ENCODE assay signal across 8 cellular contexts in the genomic region with DNA sequence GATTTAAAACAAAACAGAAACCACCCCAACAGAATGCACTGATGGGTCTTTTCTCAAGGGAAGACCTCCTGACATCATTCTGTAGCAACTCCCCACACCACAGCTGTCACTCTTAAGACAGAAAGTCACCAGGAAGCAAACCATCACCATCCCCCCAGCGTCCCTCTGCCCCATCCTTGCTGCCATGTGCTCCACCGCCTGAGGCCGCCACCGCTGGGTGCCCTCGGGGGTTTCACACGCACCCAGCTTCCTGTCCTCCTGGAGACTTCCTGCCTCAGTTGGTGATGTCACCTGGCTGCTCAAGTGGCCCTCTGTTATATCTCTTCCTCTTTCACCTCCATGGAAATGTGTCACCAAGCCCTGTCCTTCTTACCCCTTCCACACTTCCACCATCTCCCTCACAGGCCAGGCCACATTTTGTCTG.
A peak's percentile ranks its signal among the peaks of the same experiment; 100 is the strongest.
DNase-seq lines count a peak whose midpoint lies in the region; ATAC-seq and TF ChIP-seq lines count a peak whose summit lies in the region.

No MANE protein-coding gene starts in this region.

- H3K9me3 ChIP-seq in Karpas-422 (ENCODE audit: low read length) (no peaks in the 10 kb centered on the region), neural progenitor cell (ENCODE audit: low read depth) (no peaks in the 10 kb centered on the region), mammary epithelial cell (replicated peaks; ENCODE audit: insufficient read depth, low read length) (no peaks in the 10 kb centered on the region)

- peaks cover 16% of the 10 kb centered on the region for H3K9me3 Mint-ChIP-seq in neural progenitor cell

- H2AFZ ChIP-seq in Karpas-422 (ENCODE audit: low read length) = no peak overlapping the region; the same call in 1 of the 2 replicates
- H2AFZ ChIP-seq in neural progenitor cell (replicated peaks) = no peak overlapping the region
- H2AFZ ChIP-seq in mammary epithelial cell (ENCODE audit: low read depth, low read length) = no peak overlapping the region

- H3K4me2 ChIP-seq in Karpas-422 (ENCODE audit: low read depth, low read length, poor library complexity, severe bottlenecking) (peak overlapping the region; percentile 17), neural progenitor cell (no peak overlapping the region), mammary epithelial cell (ENCODE audit: insufficient read depth, low read depth, low read length) (no peak overlapping the region)

- H3K4me1 Mint-ChIP-seq in neural progenitor cell = no peaks in the 10 kb centered on the region

- 98% methylated on average over 6 of the region's 6 CpGs for WGBS in mammary epithelial cell (ENCODE audit: low coverage, missing lambda C conversion rate)

- no peak overlapping the region for H3K4me3 Mint-ChIP-seq in neural progenitor cell

- CTCF ChIA-PET in mammary epithelial cell (lab: Charles Lee; ENCODE audit: low non-redundant PET) = no interaction called here

- H3K27ac ChIP-seq in Karpas-422 (ENCODE audit: low read length) = peak overlapping the region; percentile 16
- no peak overlapping the region for H3K27ac ChIP-seq in neural progenitor cell
- H3K27ac ChIP-seq in mammary epithelial cell (ENCODE audit: insufficient read depth, low read depth, low read length) = no peak overlapping the region

- dilution Hi-C loops in mammary epithelial cell (cut with HindIII; ENCODE audit: low sequenced_read_pairs) = no loop called here

- ATAC-seq in GM21526 (IDR thresholded peaks at IDR 0.05; ENCODE audit: low FRiP score, unreplicated experiment) = peak; percentile 70
- no peak for ATAC-seq in Right ventricle myocardium inferior

- H3K9ac ChIP-seq in Karpas-422 (ENCODE audit: low read length) (peak overlapping the region; percentile 12; the same call in 1 of the 2 replicates), neural progenitor cell (no peak overlapping the region), mammary epithelial cell (ENCODE audit: insufficient read depth, low read length) (no peak overlapping the region)

- no peaks in the 10 kb centered on the region for H3K9me2 ChIP-seq in Karpas-422 (replicated peaks; ENCODE audit: insufficient read depth, low read length)

- H3K4me3 ChIP-seq in Karpas-422 (ENCODE audit: low read length) (no peak overlapping the region), neural progenitor cell (no peak overlapping the region), mammary epithelial cell (replicated peaks in 1 of 3; ENCODE audit: insufficient read depth in 1 of 3, low read depth in 2 of 3, low read length in 3 of 3) (no peak overlapping the region)

- no peaks in the 10 kb centered on the region for H3K27me3 ChIP-seq in Karpas-422 (ENCODE audit: low read length)
- H3K27me3 ChIP-seq in neural progenitor cell = no peaks in the 10 kb centered on the region
- no peaks in the 10 kb centered on the region for H3K27me3 ChIP-seq in mammary epithelial cell (ENCODE audit: insufficient read depth, low read length)

- no peak overlapping the region for H3K27ac Mint-ChIP-seq in neural progenitor cell

- H3K79me2 ChIP-seq in Karpas-422 (ENCODE audit: low read length) = no peaks in the 10 kb centered on the region
- no peaks in the 10 kb centered on the region for H3K79me2 ChIP-seq in neural progenitor cell (ENCODE audit: low read depth)
- no peaks in the 10 kb centered on the region for H3K79me2 ChIP-seq in mammary epithelial cell (ENCODE audit: insufficient read depth, low read length)

- peaks cover 59% of the 10 kb centered on the region for H3K36me3 Mint-ChIP-seq in neural progenitor cell

- in situ Hi-C loops in mammary epithelial cell (cut with MboI; ENCODE audit: low sequenced_read_pairs in 2 of 2) = no loop called here

- peaks cover 6% of the 10 kb centered on the region for H3K27me3 Mint-ChIP-seq in neural progenitor cell (ENCODE audit: insufficient read depth, low read depth)

- H4K20me1 ChIP-seq in Karpas-422 (ENCODE audit: insufficient read depth, low read depth, low read length) (no peaks in the 10 kb centered on the region), neural progenitor cell (ENCODE audit: low read depth) (no peaks in the 10 kb centered on the region), mammary epithelial cell (ENCODE audit: insufficient read depth, low read length) (no peaks in the 10 kb centered on the region)

- H3K36me3 ChIP-seq in Karpas-422 (ENCODE audit: insufficient read depth, low read length) = peaks cover 22% of the 10 kb centered on the region; the same call in 1 of the 2 replicates
- H3K36me3 ChIP-seq in neural progenitor cell = peaks cover 10% of the 10 kb centered on the region
- H3K36me3 ChIP-seq in mammary epithelial cell (ENCODE audit: insufficient read depth, low read length) = no peaks in the 10 kb centered on the region

- no peak for TF ChIP-seq CTCF in neural progenitor cell (IDR thresholded peaks at IDR 0.05)
- no peak for TF ChIP-seq CTCF in mammary epithelial cell (conservative IDR thresholded peaks at IDR 0.05 in 1 of 2, IDR thresholded peaks at IDR 0.05 in 1 of 2; ENCODE audit: extremely low read depth in 1 of 2, insufficient read depth in 1 of 2, low read depth in 1 of 2, low read length in 2 of 2)

- no TSS peak for BruUV-seq in mammary epithelial cell (replicated peaks; lab: Mats Ljungman, UMichigan)

- peak; percentile 41 for DNase-seq in COLO668 (lab: John Stamatoyannopoulos, UW; ENCODE audit: unreplicated experiment)
- DNase-seq in Karpas-422 = peak; percentile 77
- DNase-seq in activated CD8-positive, alpha-beta memory T cell treated with anti-CD3 and anti-CD28 coated beads, Interleukin-2, amount 50 U/mL, for 4 hours = peak; percentile 75
- peak; percentile 64 to 71 for DNase-seq in stimulated activated CD4-positive, alpha-beta T cell treated with anti-CD3 and anti-CD28 coated beads, Interleukin-12 subunit alpha, Interleukin-12 subunit beta, amount 100 ng/mL, for 24 hours (ENCODE audit: low read depth in 2 of 2)
- DNase-seq in Right ventricle myocardium inferior (ENCODE audit: missing footprints) = no peak
- no peak for DNase-seq in neural progenitor cell (ENCODE audit: low spot score)
- no peak for DNase-seq in mammary epithelial cell

- no peaks in the 10 kb centered on the region for H3F3A ChIP-seq in neural progenitor cell (ENCODE audit: low read depth)

- H3K4me1 ChIP-seq in Karpas-422 (ENCODE audit: low read length) (peaks cover 32% of the 10 kb centered on the region), neural progenitor cell (no peaks in the 10 kb centered on the region), mammary epithelial cell (ENCODE audit: insufficient read depth, low read length) (peaks cover 10% of the 10 kb centered on the region)

- intact Hi-C loops in Right ventricle myocardium inferior (cut with DNase I) = no loop called here
- intact Hi-C loops in mammary epithelial cell (cut with micrococcal nuclease) = no loop called here

Comparison
In these comparisons a context has a peak if more than half of its experiments do, and no peak if none do; other contexts are left out.
1. DNase-seq: peak in COLO668 (single experiment), Karpas-422 (single experiment), activated CD8-positive, alpha-beta memory T cell treated with anti-CD3 and anti-CD28 coated beads, Interleukin-2, amount 50 U/mL, for 4 hours (single experiment) and stimulated activated CD4-positive, alpha-beta T cell treated with anti-CD3 and anti-CD28 coated beads, Interleukin-12 subunit alpha, Interleukin-12 subunit beta, amount 100 ng/mL, for 24 hours (2 of 2); none in Right ventricle myocardium inferior (single experiment), neural progenitor cell (single experiment) and mammary epithelial cell (single experiment).